ENCODE assay signal across 8 cellular contexts in genomic region chrX:109536439-109537323, GRCh38. TPM values are rescaled to one million over a fixed set of nuclear protein-coding genes. Genes with fewer than 3 reads are reported as not detected.
DNase-seq lines count a peak whose midpoint lies in the region; ATAC-seq and TF ChIP-seq lines count a peak whose summit lies in the region.

TSS of gene NXT2 (plus strand) at chrX:109536844. CDS start at chrX:109537007, 163 bp downstream.

- peak within 1 kb of the TSS; percentile 99 for H3K27ac Mint-ChIP-seq in activated CD4-positive, alpha-beta T cell treated with anti-CD3 and anti-CD28 coated beads for 36 hours
- peak within 1 kb of the TSS; percentile 100 for H3K27ac Mint-ChIP-seq in chondrocyte (ENCODE audit: unreplicated experiment)

- peak within 1 kb of the TSS; percentile 65 for H3K4me3 ChIP-seq in BJ (ENCODE audit: low read depth, low read length)
- H3K4me3 ChIP-seq in kidney epithelial cell (ENCODE audit: low read depth, low read length), result peak within 1 kb of the TSS; percentile 62

- H3K36me3 Mint-ChIP-seq in activated CD4-positive, alpha-beta T cell treated with anti-CD3 and anti-CD28 coated beads for 36 hours (ENCODE audit: low read depth), result no peaks in the 10 kb centered on the region
- H3K36me3 Mint-ChIP-seq in chondrocyte (ENCODE audit: low read depth), result no peaks in the 10 kb centered on the region

- peak; percentile 96 for ATAC-seq in HG03457 (IDR thresholded peaks at IDR 0.05; ENCODE audit: unreplicated experiment)
- peak; percentile 98 for ATAC-seq in activated CD4-positive, alpha-beta T cell treated with anti-CD3 and anti-CD28 coated beads for 36 hours

- H3K27me3 Mint-ChIP-seq in activated CD4-positive, alpha-beta T cell treated with anti-CD3 and anti-CD28 coated beads for 36 hours, result peaks cover 5% of the 10 kb centered on the region
- peaks cover 1% of the 10 kb centered on the region for H3K27me3 Mint-ChIP-seq in chondrocyte (ENCODE audit: low read depth)

- POLR2A ChIA-PET in BJ (lab: Charles Lee), result interaction anchor here (0.6 kb wide), 2 partner anchors 118 to 309 kb away, joined by 5 read pairs; no protein-coding TSS in a partner anchor
- POLR2A ChIA-PET in activated CD4-positive, alpha-beta T cell treated with anti-CD3 and anti-CD28 coated beads for 36 hours (lab: Charles Lee), result interaction anchor here (0.6 kb wide), 1 partner anchor 304 kb away, joined by 4 read pairs; no protein-coding TSS in a partner anchor

- H3K36me3 ChIP-seq in BJ (ENCODE audit: control insufficient read depth, insufficient read depth, low read length) (no peaks in the 10 kb centered on the region), kidney epithelial cell (ENCODE audit: control insufficient read depth, insufficient read depth, low read length) (no peaks in the 10 kb centered on the region)

- H3K9me3 Mint-ChIP-seq in activated CD4-positive, alpha-beta T cell treated with anti-CD3 and anti-CD28 coated beads for 36 hours (ENCODE audit: low read depth), result no peaks in the 10 kb centered on the region
- peaks cover 4% of the 10 kb centered on the region for H3K9me3 Mint-ChIP-seq in chondrocyte (ENCODE audit: low read depth)

- CTCF ChIA-PET in BJ (lab: Yijun Ruan, JAX), result no interaction called here
- CTCF ChIA-PET in activated CD4-positive, alpha-beta T cell treated with anti-CD3 and anti-CD28 coated beads for 36 hours (lab: Charles Lee), result interaction anchor here (0.7 to 1.1 kb wide), 3 partner anchors 51 to 373 kb away, joined by 3 to 4 read pairs (median 3); no protein-coding TSS in a partner anchor

- no peaks in the 10 kb centered on the region for H3K27me3 ChIP-seq in BJ (ENCODE audit: control insufficient read depth, insufficient read depth, low read length)
- no peaks in the 10 kb centered on the region for H3K27me3 ChIP-seq in kidney epithelial cell (ENCODE audit: control insufficient read depth, insufficient read depth, low read length)

- H3K4me3 Mint-ChIP-seq in activated CD4-positive, alpha-beta T cell treated with anti-CD3 and anti-CD28 coated beads for 36 hours, result peak within 1 kb of the TSS; percentile 89
- peak within 1 kb of the TSS; percentile 98 for H3K4me3 Mint-ChIP-seq in chondrocyte (ENCODE audit: unreplicated experiment)

- TF ChIP-seq CTCF in BJ (IDR thresholded peaks at IDR 0.05; ENCODE audit: insufficient read depth, low read depth, low read length) (no peak), chondrocyte (IDR thresholded peaks at IDR 0.05) (no peak), kidney epithelial cell (IDR thresholded peaks at IDR 0.05; ENCODE audit: insufficient read depth, low read length, poor library complexity, severe bottlenecking) (no peak)

- intact Hi-C loops in activated CD4-positive, alpha-beta T cell treated with anti-CD3 and anti-CD28 coated beads for 36 hours (cut with DNase I, micrococcal nuclease), result loop anchor here (1.0 to 10.0 kb wide), 10 partner anchors 101 to 1446 kb away; partner anchors contain the start of genes ACSL4 (in 2 of the 2), ATG4A (in 2 of the 2), PSMD10 (in 2 of the 2) and AMMECR1 (in 1 of the 2)

- H3K4me1 Mint-ChIP-seq in activated CD4-positive, alpha-beta T cell treated with anti-CD3 and anti-CD28 coated beads for 36 hours, result peaks cover 14% of the 10 kb centered on the region
- peaks cover 24% of the 10 kb centered on the region for H3K4me1 Mint-ChIP-seq in chondrocyte (ENCODE audit: low read depth)

- DNase-seq in BJ (ENCODE audit: low read depth), result peak; percentile 57
- peak; percentile 55 for DNase-seq in GM19240 (ENCODE audit: insufficient read length, low spot score)
- peak; percentile 84 to 90 for DNase-seq in NCI-H524 (lab: John Stamatoyannopoulos, UW)
- peak; percentile 91 for DNase-seq in activated CD4-positive, alpha-beta T cell treated with anti-CD3 and anti-CD28 coated beads for 36 hours
- peak; percentile 98 for DNase-seq in chondrocyte (ENCODE audit: low spot score)
- peak; percentile 57 for DNase-seq in kidney epithelial cell (ENCODE audit: low read depth)
- DNase-seq in stimulated activated CD4-positive, alpha-beta T cell treated with anti-CD3 and anti-CD28 coated beads, Interleukin-15, amount 100 ng/mL, for 24 hours, result peak; percentile 88

RNA-seq across cellular contexts. Expression of gene NXT2, which starts in this region (rescaled TPM):
- 3.5 and 8.5 TPM in 2 replicates for polyA plus RNA-seq in BJ (2011; rRNA removed)
- 2.9 and 3.6 TPM in 2 replicates for polyA minus RNA-seq in BJ (2011; rRNA and poly(A)+ RNA removed)
- total RNA-seq in activated CD4-positive, alpha-beta T cell treated with anti-CD3 and anti-CD28 coated beads for 36 hours, result 10 to 100 TPM; 10.9 to 11.6 TPM
- 9.5 to 15.8 TPM (median 9.8 TPM) in 3 replicates for total RNA-seq in chondrocyte
- 7.6 and 7.9 TPM in 2 replicates for total RNA-seq in kidney epithelial cell

Comparison
In these comparisons a context has a peak if more than half of its experiments do, and no peak if none do; other contexts are left out.
1. Peak in every context shown above with its lines: DNase-seq, ATAC-seq and H3K4me3 ChIP-seq.